In genomic region chr10:110569120-110569519, GRCh38 we compare ENCODE assay signal across 9 cellular contexts. TPM values are rescaled to one million over a fixed set of nuclear protein-coding genes. Genes with fewer than 3 reads are reported as not detected.
DNase-seq lines count a peak whose midpoint lies in the region; ATAC-seq, FAIRE-seq and TF ChIP-seq lines count a peak whose summit lies in the region.
"Had no signal": no experiment of that assay in that cellular context is flagged by ENCODE, and none has a peak within 500 bp of the region (broad histone marks: within the 10 kb centered on the region; RNA-seq: fewer than 3 reads in every experiment).

No MANE protein-coding gene starts in this region.

- H3K27ac ChIP-seq in A673 (ENCODE audit: low read depth, low read length, poor library complexity, severe bottlenecking) = no peak overlapping the region
- no peak overlapping the region for H3K27ac ChIP-seq in HEK293 (ENCODE audit: extremely low read depth, low read depth, low read length)
- H3K27ac ChIP-seq in kidney (ENCODE audit: low read depth in 2 of 2, low read length in 2 of 2) = no peak overlapping the region
- H3K27ac ChIP-seq in prostate gland = no peak overlapping the region

- no peak overlapping the region for H3K9ac ChIP-seq in kidney (ENCODE audit: low read length in 2 of 2)

- ATAC-seq in HG03469 (IDR thresholded peaks at IDR 0.05; ENCODE audit: unreplicated experiment) (no peak), HG02870 (IDR thresholded peaks at IDR 0.05; ENCODE audit: unreplicated experiment) (no peak)

- TF ChIP-seq CTCF in A673 (conservative IDR thresholded peaks at IDR 0.05; ENCODE audit: low read depth, low read length) = no peak
- no peak for TF ChIP-seq CTCF in HEK293 (tag by site-specific recombination; IDR thresholded peaks at IDR 0.05)
- TF ChIP-seq CTCF in kidney (IDR thresholded peaks at IDR 0.05; ENCODE audit: borderline replicate concordance, extremely low read depth, insufficient read depth) = no peak
- no peak for TF ChIP-seq CTCF in prostate gland (IDR thresholded peaks at IDR 0.05)

- DNase-seq in A673 (ENCODE audit: low spot score) (no peak), kidney (no peak), prostate gland (ENCODE audit: low spot score) (no peak)
- no peak for DNase-seq in stimulated activated CD4-positive, alpha-beta T cell treated with anti-CD3 and anti-CD28 coated beads, Interleukin-1b, Interleukin-23, amount 100 ng/mL, for 48 hours

- CTCF ChIA-PET in A673 (lab: Charles Lee) = interaction anchor here (1.1 kb wide), 1 partner anchor 264 kb away, joined by 10 read pairs; the partner anchor contains the start of gene SMNDC1
- CTCF ChIA-PET in HEK293 (lab: Yijun Ruan, JAX) = interaction anchor here (0.5 to 1.1 kb wide), 6 partner anchors 14 to 264 kb away, joined by 3 to 7 read pairs (median 4); partner anchors contain the start of gene SMNDC1

- no peaks in the 10 kb centered on the region for H3K9me3 Mint-ChIP-seq in activated naive CD8-positive, alpha-beta T cell (ENCODE audit: low read depth)

- no peaks in the 10 kb centered on the region for H3K27me3 ChIP-seq in A673 (replicated peaks; ENCODE audit: insufficient read depth, low read depth, low read length, poor library complexity)
- no peaks in the 10 kb centered on the region for H3K27me3 ChIP-seq in prostate gland (replicated peaks; ENCODE audit: insufficient read depth)

- H3K4me1 ChIP-seq in A673 (ENCODE audit: insufficient read depth, low read length, poor library complexity, severe bottlenecking) = peaks cover 41% of the 10 kb centered on the region
- H3K4me1 ChIP-seq in HEK293 (ENCODE audit: control insufficient read depth, insufficient read depth, low read length) = peaks cover 20% of the 10 kb centered on the region; the same call in 1 of the 2 replicates
- H3K4me1 ChIP-seq in kidney (ENCODE audit: control insufficient read depth in 1 of 2, insufficient read depth in 1 of 2, low read depth in 1 of 2, low read length in 2 of 2) = peaks cover 0 to 4% of the 10 kb centered on the region in 2 donors
- H3K4me1 ChIP-seq in prostate gland (replicated peaks) = no peaks in the 10 kb centered on the region

- peak overlapping the region; percentile 98 for H3K4me3 ChIP-seq in A673 (ENCODE audit: low read depth, low read length, poor library complexity, severe bottlenecking)
- peak overlapping the region; percentile 85 for H3K4me3 ChIP-seq in HEK293 (ENCODE audit: low read depth, low read length)
- H3K4me3 ChIP-seq in kidney (ENCODE audit: low read length in 2 of 2) = peak overlapping the region; percentile 64 to 89
- H3K4me3 ChIP-seq in prostate gland = peak overlapping the region in 1 of 2 donors; percentile 94

- peaks cover 2% of the 10 kb centered on the region for H3K27me3 Mint-ChIP-seq in activated naive CD8-positive, alpha-beta T cell

- intact Hi-C loops in A673 (cut with micrococcal nuclease; ENCODE audit: unreplicated experiment) = no loop called here
- intact Hi-C loops in kidney (cut with DNase I) = no loop called here
- intact Hi-C loops in prostate gland (cut with DNase I) = loop anchor here (5.0 to 10.0 kb wide), 3 partner anchors 67 to 354 kb away; no protein-coding TSS in a partner anchor

- TF ChIP-seq POLR2A in prostate gland (IDR thresholded peaks at IDR 0.05) = no peak

- peak overlapping the region; percentile 95 for H3K27ac Mint-ChIP-seq in activated naive CD8-positive, alpha-beta T cell

- H3K9me3 ChIP-seq in A673 (ENCODE audit: low read depth, low read length, poor library complexity, severe bottlenecking) = no peaks in the 10 kb centered on the region
- no peaks in the 10 kb centered on the region for H3K9me3 ChIP-seq in HEK293 (ENCODE audit: control insufficient read depth, insufficient read depth, low read depth, low read length)
- H3K9me3 ChIP-seq in kidney (ENCODE audit: control insufficient read depth in 1 of 2, low read length in 2 of 2) = no peaks in the 10 kb centered on the region
- no peaks in the 10 kb centered on the region for H3K9me3 ChIP-seq in prostate gland

- H3K36me3 ChIP-seq in A673 (ENCODE audit: insufficient read depth, low read length, poor library complexity, severe bottlenecking) (peaks cover 24% of the 10 kb centered on the region), HEK293 (ENCODE audit: control insufficient read depth in 2 of 2, insufficient read depth in 1 of 2, low read length in 2 of 2) (peaks cover 12 to 26% of the 10 kb centered on the region in 2 experiments; a peak in 2 of 3 replicates), kidney (ENCODE audit: control insufficient read depth in 1 of 2, insufficient read depth in 2 of 2, low read length in 2 of 2) (no peaks in the 10 kb centered on the region), prostate gland (no peaks in the 10 kb centered on the region)

- peaks cover 52% of the 10 kb centered on the region for H3K4me1 Mint-ChIP-seq in activated naive CD8-positive, alpha-beta T cell (ENCODE audit: low read depth)

- H3K4me3 Mint-ChIP-seq in activated naive CD8-positive, alpha-beta T cell = peak overlapping the region; percentile 96

- no peak for FAIRE-seq in kidney (lab: Jason Lieb, UNC)
- FAIRE-seq: HTR-8/SVneo had no signal

- no peaks in the 10 kb centered on the region for H3K36me3 Mint-ChIP-seq in activated naive CD8-positive, alpha-beta T cell

- POLR2A ChIA-PET in A673 (lab: Charles Lee; ENCODE audit: low non-redundant PET) = no interaction called here
- POLR2A ChIA-PET in HEK293 (lab: Yijun Ruan, JAX) = interaction anchor here (0.6 to 1.0 kb wide), 2 partner anchors 10 to 470 kb away, joined by 3 to 7 read pairs; no protein-coding TSS in a partner anchor

- BruUV-seq in A673 (replicated peaks; lab: Mats Ljungman, UMichigan) = TSS peak; percentile 30

- WGBS in prostate gland = 53% methylated on average over 3 of the region's 3 CpGs

TF ChIP-seq in HEK293, 187 proteins besides CTCF, POLR2A, EP300 and RAD21:
- TF ChIP-seq, protein P1, sequence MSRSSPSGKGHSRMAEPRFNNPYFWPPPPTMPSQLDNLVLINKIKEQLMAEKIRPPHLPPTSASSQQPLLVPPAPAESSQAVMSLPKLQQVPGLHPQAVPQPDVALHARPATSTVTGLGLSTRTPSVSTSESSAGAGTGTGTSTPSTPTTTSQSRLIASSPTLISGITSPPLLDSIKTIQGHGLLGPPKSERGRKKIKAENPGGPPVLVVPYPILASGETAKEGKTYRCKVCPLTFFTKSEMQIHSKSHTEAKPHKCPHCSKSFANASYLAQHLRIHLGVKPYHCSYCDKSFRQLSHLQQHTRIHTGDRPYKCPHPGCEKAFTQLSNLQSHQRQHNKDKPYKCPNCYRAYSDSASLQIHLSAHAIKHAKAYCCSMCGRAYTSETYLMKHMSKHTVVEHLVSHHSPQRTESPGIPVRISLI (tag by site-specific recombination; IDR thresholded peaks at IDR 0.05) = no peak
- TF ChIP-seq, protein P2, sequence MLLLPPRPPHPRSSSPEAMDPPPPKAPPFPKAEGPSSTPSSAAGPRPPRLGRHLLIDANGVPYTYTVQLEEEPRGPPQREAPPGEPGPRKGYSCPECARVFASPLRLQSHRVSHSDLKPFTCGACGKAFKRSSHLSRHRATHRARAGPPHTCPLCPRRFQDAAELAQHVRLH (tag by site-specific recombination; IDR thresholded peaks at IDR 0.05) = no peak

RNA-seq across cellular contexts. Expression of gene SMC3, which starts 1.6 kb away (rescaled TPM):
- 107 TPM in 2 replicates for total RNA-seq in A673 (2021)
- 29.6 TPM for total RNA-seq in kidney
- polyA plus RNA-seq in kidney (ENCODE audit: insufficient read depth, low read depth, low replicate concordance) = 13.9 TPM
- total RNA-seq in prostate gland = 10 to 100 TPM; 25.6 to 38.8 TPM
